In genomic region chr3:157094751-157095480, GRCh38 we compare ENCODE assay signal across 1 cellular context.
TF ChIP-seq lines count a peak whose summit lies in the region.

No MANE protein-coding gene starts in this region.

TF ChIP-seq in HepG2, 621 proteins besides CTCF, POLR2A, EP300 and RAD21 (continued from another document and continues in another):
- no peak for TF ChIP-seq NFAT5 (CRISPR knock-in tag; IDR thresholded peaks at IDR 0.05)
- 0 out of 2 replicates have a peak, but pooled peaks have one; percentile 38 for TF ChIP-seq POGZ (CRISPR knock-in tag; IDR thresholded peaks at IDR 0.05)
- TF ChIP-seq BRCA1 (CRISPR knock-in tag; IDR thresholded peaks at IDR 0.05): no peak
- TF ChIP-seq TOPORS (CRISPR knock-in tag; IDR thresholded peaks at IDR 0.05): no peak
- no peak for TF ChIP-seq ARNTL (CRISPR knock-in tag; IDR thresholded peaks at IDR 0.05)
- peak; percentile 83 for TF ChIP-seq GATAD2A (CRISPR knock-in tag; IDR thresholded peaks at IDR 0.05)
- no peak for TF ChIP-seq ZNF205 (CRISPR knock-in tag; IDR thresholded peaks at IDR 0.05)
- TF ChIP-seq NCOA2 (CRISPR knock-in tag; IDR thresholded peaks at IDR 0.05): peak; percentile 61; the same call in 1 of the 2 replicates
- no peak for TF ChIP-seq ZNF746 (CRISPR knock-in tag; IDR thresholded peaks at IDR 0.05)
- TF ChIP-seq ZNF646 (CRISPR knock-in tag; IDR thresholded peaks at IDR 0.05): no peak
- TF ChIP-seq ZSCAN30 (CRISPR knock-in tag; IDR thresholded peaks at IDR 0.05): no peak
- no peak for TF ChIP-seq ZNF281 (CRISPR knock-in tag; IDR thresholded peaks at IDR 0.05; ENCODE audit: borderline replicate concordance)
- TF ChIP-seq MED1 (CRISPR knock-in tag; IDR thresholded peaks at IDR 0.05): peak; percentile 74
- TF ChIP-seq HOXA5 (CRISPR knock-in tag; IDR thresholded peaks at IDR 0.05): peak; percentile 52; the same call in 1 of the 2 replicates
- TF ChIP-seq SRY (CRISPR knock-in tag; IDR thresholded peaks at IDR 0.05): no peak
- TF ChIP-seq ETV5 (CRISPR knock-in tag; IDR thresholded peaks at IDR 0.05; ENCODE audit: borderline replicate concordance): no peak; the same call in 1 of the 2 replicates
- no peak for TF ChIP-seq MTA1 (CRISPR knock-in tag; IDR thresholded peaks at IDR 0.05; ENCODE audit: borderline replicate concordance)
- TF ChIP-seq, protein P1, sequence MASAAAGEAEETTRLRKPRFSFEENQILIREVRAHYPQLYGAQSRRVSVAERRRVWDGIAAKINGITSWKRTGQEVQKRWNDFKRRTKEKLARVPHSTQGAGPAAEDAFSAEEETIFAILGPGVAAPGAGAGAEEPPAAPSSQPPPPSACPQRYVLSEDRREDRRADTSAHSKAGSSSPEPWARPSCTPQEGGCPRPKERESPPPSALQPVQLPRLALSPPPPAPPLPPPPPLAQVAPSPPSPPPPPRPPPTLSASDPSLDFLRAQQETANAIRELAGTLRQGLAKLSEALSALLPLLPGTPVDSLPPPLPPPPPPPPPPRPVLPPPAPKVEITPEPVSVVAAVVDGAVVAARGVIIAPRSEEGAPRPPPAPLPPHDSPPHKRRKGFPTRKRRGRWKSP (CRISPR knock-in tag; IDR thresholded peaks at IDR 0.05): no peak
- no peak for TF ChIP-seq ZNF256 (CRISPR knock-in tag; conservative IDR thresholded peaks at IDR 0.05)
- no peak for TF ChIP-seq SNAPC2 (CRISPR knock-in tag; IDR thresholded peaks at IDR 0.05)
- TF ChIP-seq ZC3H13 (CRISPR knock-in tag; IDR thresholded peaks at IDR 0.05): no peak
- TF ChIP-seq, protein P2, sequence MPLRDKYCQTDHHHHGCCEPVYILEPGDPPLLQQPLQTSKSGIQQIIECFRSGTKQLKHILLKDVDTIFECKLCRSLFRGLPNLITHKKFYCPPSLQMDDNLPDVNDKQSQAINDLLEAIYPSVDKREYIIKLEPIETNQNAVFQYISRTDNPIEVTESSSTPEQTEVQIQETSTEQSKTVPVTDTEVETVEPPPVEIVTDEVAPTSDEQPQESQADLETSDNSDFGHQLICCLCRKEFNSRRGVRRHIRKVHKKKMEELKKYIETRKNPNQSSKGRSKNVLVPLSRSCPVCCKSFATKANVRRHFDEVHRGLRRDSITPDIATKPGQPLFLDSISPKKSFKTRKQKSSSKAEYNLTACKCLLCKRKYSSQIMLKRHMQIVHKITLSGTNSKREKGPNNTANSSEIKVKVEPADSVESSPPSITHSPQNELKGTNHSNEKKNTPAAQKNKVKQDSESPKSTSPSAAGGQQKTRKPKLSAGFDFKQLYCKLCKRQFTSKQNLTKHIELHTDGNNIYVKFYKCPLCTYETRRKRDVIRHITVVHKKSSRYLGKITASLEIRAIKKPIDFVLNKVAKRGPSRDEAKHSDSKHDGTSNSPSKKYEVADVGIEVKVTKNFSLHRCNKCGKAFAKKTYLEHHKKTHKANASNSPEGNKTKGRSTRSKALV (CRISPR knock-in tag; IDR thresholded peaks at IDR 0.05): 0 out of 2 replicates have a peak, but pooled peaks have one; percentile 35
- TF ChIP-seq, protein P3, sequence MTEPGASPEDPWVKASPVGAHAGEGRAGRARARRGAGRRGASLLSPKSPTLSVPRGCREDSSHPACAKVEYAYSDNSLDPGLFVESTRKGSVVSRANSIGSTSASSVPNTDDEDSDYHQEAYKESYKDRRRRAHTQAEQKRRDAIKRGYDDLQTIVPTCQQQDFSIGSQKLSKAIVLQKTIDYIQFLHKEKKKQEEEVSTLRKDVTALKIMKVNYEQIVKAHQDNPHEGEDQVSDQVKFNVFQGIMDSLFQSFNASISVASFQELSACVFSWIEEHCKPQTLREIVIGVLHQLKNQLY (CRISPR knock-in tag; IDR thresholded peaks at IDR 0.05): peak; percentile 63
- TF ChIP-seq RELA (CRISPR knock-in tag; IDR thresholded peaks at IDR 0.05): no peak
- peak; percentile 54 for TF ChIP-seq ZNF350 (CRISPR knock-in tag; IDR thresholded peaks at IDR 0.05; ENCODE audit: borderline replicate concordance, low read depth)
- TF ChIP-seq PATZ1 (CRISPR knock-in tag; IDR thresholded peaks at IDR 0.05): 0 out of 2 replicates have a peak, but pooled peaks have one; percentile 21
- peak; percentile 68 for TF ChIP-seq HOXA3 (CRISPR knock-in tag; IDR thresholded peaks at IDR 0.05)
- TF ChIP-seq, protein P4, sequence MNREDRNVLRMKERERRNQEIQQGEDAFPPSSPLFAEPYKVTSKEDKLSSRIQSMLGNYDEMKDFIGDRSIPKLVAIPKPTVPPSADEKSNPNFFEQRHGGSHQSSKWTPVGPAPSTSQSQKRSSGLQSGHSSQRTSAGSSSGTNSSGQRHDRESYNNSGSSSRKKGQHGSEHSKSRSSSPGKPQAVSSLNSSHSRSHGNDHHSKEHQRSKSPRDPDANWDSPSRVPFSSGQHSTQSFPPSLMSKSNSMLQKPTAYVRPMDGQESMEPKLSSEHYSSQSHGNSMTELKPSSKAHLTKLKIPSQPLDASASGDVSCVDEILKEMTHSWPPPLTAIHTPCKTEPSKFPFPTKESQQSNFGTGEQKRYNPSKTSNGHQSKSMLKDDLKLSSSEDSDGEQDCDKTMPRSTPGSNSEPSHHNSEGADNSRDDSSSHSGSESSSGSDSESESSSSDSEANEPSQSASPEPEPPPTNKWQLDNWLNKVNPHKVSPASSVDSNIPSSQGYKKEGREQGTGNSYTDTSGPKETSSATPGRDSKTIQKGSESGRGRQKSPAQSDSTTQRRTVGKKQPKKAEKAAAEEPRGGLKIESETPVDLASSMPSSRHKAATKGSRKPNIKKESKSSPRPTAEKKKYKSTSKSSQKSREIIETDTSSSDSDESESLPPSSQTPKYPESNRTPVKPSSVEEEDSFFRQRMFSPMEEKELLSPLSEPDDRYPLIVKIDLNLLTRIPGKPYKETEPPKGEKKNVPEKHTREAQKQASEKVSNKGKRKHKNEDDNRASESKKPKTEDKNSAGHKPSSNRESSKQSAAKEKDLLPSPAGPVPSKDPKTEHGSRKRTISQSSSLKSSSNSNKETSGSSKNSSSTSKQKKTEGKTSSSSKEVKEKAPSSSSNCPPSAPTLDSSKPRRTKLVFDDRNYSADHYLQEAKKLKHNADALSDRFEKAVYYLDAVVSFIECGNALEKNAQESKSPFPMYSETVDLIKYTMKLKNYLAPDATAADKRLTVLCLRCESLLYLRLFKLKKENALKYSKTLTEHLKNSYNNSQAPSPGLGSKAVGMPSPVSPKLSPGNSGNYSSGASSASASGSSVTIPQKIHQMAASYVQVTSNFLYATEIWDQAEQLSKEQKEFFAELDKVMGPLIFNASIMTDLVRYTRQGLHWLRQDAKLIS (CRISPR knock-in tag; IDR thresholded peaks at IDR 0.05): no peak
- TF ChIP-seq HNF4G (IDR thresholded peaks at IDR 0.05; ENCODE audit: borderline replicate concordance, low read depth, low read length): 0 out of 2 replicates have a peak, but pooled peaks have one; percentile 20
- TF ChIP-seq HNF4G (CRISPR knock-in tag; IDR thresholded peaks at IDR 0.05; ENCODE audit: borderline replicate concordance, low read depth): no peak
- TF ChIP-seq ZNF781 (CRISPR knock-in tag; IDR thresholded peaks at IDR 0.05; ENCODE audit: borderline replicate concordance, not compliant biosample characterization): no peak
- TF ChIP-seq SALL1 (CRISPR knock-in tag; IDR thresholded peaks at IDR 0.05): peak; percentile 77
- no peak for TF ChIP-seq ZNF230 (CRISPR knock-in tag; IDR thresholded peaks at IDR 0.05)
